ENCODE assay signal across 8 cellular contexts in genomic region chr6:144013486-144013909, GRCh38. TPM values are rescaled to one million over a fixed set of nuclear protein-coding genes. Genes with fewer than 3 reads are reported as not detected.
DNase-seq lines count a peak whose midpoint lies in the region; ATAC-seq and TF ChIP-seq lines count a peak whose summit lies in the region.

No MANE protein-coding gene starts in this region.

- H3K4me3 ChIP-seq in BJ (ENCODE audit: low read depth, low read length), result no peak overlapping the region
- H3K4me3 ChIP-seq in GM23248, result no peak overlapping the region

- POLR2A ChIA-PET in BJ (lab: Charles Lee), result interaction anchor here (0.6 kb wide), 1 partner anchor 438 kb away, joined by 3 read pairs; no protein-coding TSS in a partner anchor
- POLR2A ChIA-PET in activated B cell treated with CpG ODN at 0.5 μM for 24 hours (lab: Charles Lee), result interaction anchor here (1.5 kb wide), 1 partner anchor 50 kb away, joined by 4 read pairs; no protein-coding TSS in a partner anchor

- peak overlapping the region; percentile 29 for H3K4me2 ChIP-seq in GM23248 (ENCODE audit: unreplicated experiment)

- H3F3A ChIP-seq in GM23248 (ENCODE audit: insufficient read depth), result peaks cover 6% of the 10 kb centered on the region; the same call in 1 of the 2 replicates

- TF ChIP-seq CTCF in BJ (IDR thresholded peaks at IDR 0.05; ENCODE audit: insufficient read depth, low read depth, low read length) (peak; percentile 84), activated B cell treated with CpG ODN at 0.5 μM for 24 hours (IDR thresholded peaks at IDR 0.05) (peak; percentile 90)

- no peaks in the 10 kb centered on the region for H3K27me3 Mint-ChIP-seq in activated B cell treated with CpG ODN at 0.5 μM for 24 hours
- H3K27me3 Mint-ChIP-seq in central memory CD8-positive, alpha-beta T cell, result peaks cover 50% of the 10 kb centered on the region

- H3K9me3 Mint-ChIP-seq in activated B cell treated with CpG ODN at 0.5 μM for 24 hours, result no peaks in the 10 kb centered on the region
- no peaks in the 10 kb centered on the region for H3K9me3 Mint-ChIP-seq in central memory CD8-positive, alpha-beta T cell

- no peaks in the 10 kb centered on the region for H3K79me2 ChIP-seq in GM23248 (ENCODE audit: insufficient read depth)

- no peaks in the 10 kb centered on the region for H3K9me3 ChIP-seq in GM23248 (ENCODE audit: low read depth)

- no peak overlapping the region for H3K9ac ChIP-seq in GM23248

- CTCF ChIA-PET in BJ (lab: Yijun Ruan, JAX) (interaction anchor here (0.6 to 5.5 kb wide), 41 partner anchors 9 to 507 kb away, joined by 3 to 83 read pairs (median 4); partner anchors contain the start of genes FUCA2, LTV1 and SF3B5), activated B cell treated with CpG ODN at 0.5 μM for 24 hours (lab: Charles Lee) (interaction anchor here (0.7 to 4.9 kb wide), 23 partner anchors 8 to 1538 kb away, joined by 3 to 100 read pairs (median 4); partner anchors contain the start of gene LTV1)

- no peaks in the 10 kb centered on the region for H4K20me1 ChIP-seq in GM23248 (ENCODE audit: insufficient read depth)

- peak; percentile 31 for ATAC-seq in activated B cell treated with CpG ODN at 0.5 μM for 24 hours (ENCODE audit: low read depth)
- no peak for ATAC-seq in central memory CD8-positive, alpha-beta T cell (replicated peaks; ENCODE audit: extremely low read depth, poor library complexity, severe bottlenecking)
- no peak for ATAC-seq in HG03025 (IDR thresholded peaks at IDR 0.05; ENCODE audit: low FRiP score, unreplicated experiment)

- 13 to 17% methylated on average over 8 of the region's 8 CpGs for WGBS in GM23248 (ENCODE audit: low coverage in 1 of 2, low lambda C conversion rate in 2 of 2, missing lambda C conversion rate in 2 of 2), 2 experiments

- peak overlapping the region; percentile 53 for H2AFZ ChIP-seq in GM23248

- no peak overlapping the region for H3K27ac Mint-ChIP-seq in activated B cell treated with CpG ODN at 0.5 μM for 24 hours
- H3K27ac Mint-ChIP-seq in central memory CD8-positive, alpha-beta T cell (ENCODE audit: low read depth), result no peak overlapping the region

- H3K9me2 ChIP-seq in GM23248 (ENCODE audit: insufficient read depth), result no peaks in the 10 kb centered on the region

- no peaks in the 10 kb centered on the region; the same call in 1 of the 2 replicates for H3K27me3 ChIP-seq in BJ (ENCODE audit: control insufficient read depth, insufficient read depth, low read length)
- no peaks in the 10 kb centered on the region for H3K27me3 ChIP-seq in GM23248 (replicated peaks; ENCODE audit: insufficient read depth)

- in situ Hi-C loops in GM23248 (cut with MboI), result loop anchor here (10.0 kb wide), 1 partner anchor 439 kb away; no protein-coding TSS in a partner anchor

- peaks cover 2% of the 10 kb centered on the region for H3K4me1 Mint-ChIP-seq in activated B cell treated with CpG ODN at 0.5 μM for 24 hours
- H3K4me1 Mint-ChIP-seq in central memory CD8-positive, alpha-beta T cell, result peaks cover 7% of the 10 kb centered on the region

- DNase-seq in BJ (ENCODE audit: low read depth) (no peak), GM23248 (peak; percentile 88), NCI-H2196 (lab: John Stamatoyannopoulos, UW; ENCODE audit: unreplicated experiment) (peak; percentile 83), activated B cell treated with CpG ODN at 0.5 μM for 24 hours (peak; percentile 28), kidney glomerular epithelial cell (lab: John Stamatoyannopoulos, UW) (peak; percentile 70)
- peak; percentile 37 to 40 for DNase-seq in central memory CD8-positive, alpha-beta T cell (ENCODE audit: low spot score in 2 of 2)
- DNase-seq in stimulated activated CD4-positive, alpha-beta T cell treated with anti-CD3 and anti-CD28 coated beads, Interleukin-4, amount 100 ng/mL, for 24 hours, result peak; percentile 73

- H3K27ac ChIP-seq in GM23248, result no peak overlapping the region

- H3K36me3 ChIP-seq in BJ (ENCODE audit: control insufficient read depth, insufficient read depth, low read length) (no peaks in the 10 kb centered on the region), GM23248 (ENCODE audit: low read depth) (no peaks in the 10 kb centered on the region)

- H3K4me1 ChIP-seq in GM23248 (ENCODE audit: insufficient read depth), result no peaks in the 10 kb centered on the region

- intact Hi-C loops in activated B cell treated with CpG ODN at 0.5 μM for 24 hours (cut with micrococcal nuclease), result loop anchor here (1.0 to 2.0 kb wide), 6 partner anchors 51 to 1539 kb away; no protein-coding TSS in a partner anchor

- H3K36me3 Mint-ChIP-seq in activated B cell treated with CpG ODN at 0.5 μM for 24 hours (ENCODE audit: low read depth), result peaks cover 1% of the 10 kb centered on the region
- H3K36me3 Mint-ChIP-seq in central memory CD8-positive, alpha-beta T cell (ENCODE audit: insufficient read depth), result no peaks in the 10 kb centered on the region

- H3K4me3 Mint-ChIP-seq in activated B cell treated with CpG ODN at 0.5 μM for 24 hours, result no peak overlapping the region
- H3K4me3 Mint-ChIP-seq in central memory CD8-positive, alpha-beta T cell, result no peak overlapping the region

RNA-seq across cellular contexts. Expression of gene PLAGL1, which starts 5.4 kb away (rescaled TPM):
- 32.7 and 68.0 TPM in 2 replicates for polyA plus RNA-seq in BJ (2011; rRNA removed)
- 15.7 and 21.3 TPM in 2 replicates for polyA minus RNA-seq in BJ (2011; rRNA and poly(A)+ RNA removed)
- total RNA-seq in GM23248 (2014; rRNA removed; shearing (Covaris generic)), result 20.7 and 22.8 TPM in 2 replicates
- 42.2 and 43.8 TPM in 2 replicates for polyA plus RNA-seq in GM23248 (2016; fragmentation: Nextera tagmentation; extraction: Ambion mirVana)
- 28.5 and 33.5 TPM in 2 replicates for total RNA-seq in activated B cell treated with CpG ODN at 0.5 μM for 24 hours
